In the genomic region with DNA sequence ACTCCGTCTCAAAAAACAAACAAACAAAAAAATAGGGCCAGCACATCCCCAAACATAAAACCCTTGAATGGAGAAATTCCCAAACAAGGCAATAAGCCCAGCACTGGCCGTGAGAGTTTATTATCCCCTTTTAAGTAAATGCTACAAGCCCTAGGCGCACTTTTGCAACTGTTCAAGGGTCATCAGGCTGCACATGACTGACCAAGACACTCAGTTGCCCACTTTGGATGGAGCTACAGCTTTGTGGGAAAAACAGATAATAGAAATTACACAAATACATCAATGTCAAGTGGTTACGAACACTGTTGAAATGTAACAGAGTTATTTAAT, we compare ENCODE assay signal across 8 cellular contexts. TPM values are rescaled to one million over a fixed set of nuclear protein-coding genes. Genes with fewer than 3 reads are reported as not detected.
DNase-seq lines count a peak whose midpoint lies in the region; ATAC-seq, FAIRE-seq and TF ChIP-seq lines count a peak whose summit lies in the region.

No MANE protein-coding gene starts in this region.

- H3K4me3 ChIP-seq in DND-41 (ENCODE audit: low read depth in 1 of 2, low read length in 2 of 2) (peak overlapping the region; percentile 72 to 85; a peak in 3 of 4 replicates), PC-3 (ENCODE audit: low read length) (peak overlapping the region; percentile 81), endothelial cell of umbilical vein (replicated peaks in 1 of 3; ENCODE audit: insufficient read depth in 1 of 3, low read depth in 1 of 3, low read length in 3 of 3) (peak overlapping the region; percentile 68 to 80 (median 80)), pancreas (peak overlapping the region; percentile 57 to 88 (median 74))

- peaks cover 14% of the 10 kb centered on the region; the same call in 1 of the 2 replicates for H4K20me1 ChIP-seq in DND-41 (ENCODE audit: insufficient read depth, low read length)
- H4K20me1 ChIP-seq in PC-3 (ENCODE audit: low read length) = peaks cover 7% of the 10 kb centered on the region; the same call in 1 of the 2 replicates
- H4K20me1 ChIP-seq in endothelial cell of umbilical vein (replicated peaks; ENCODE audit: control insufficient read depth, extremely low read depth, insufficient read depth, low read length) = no peaks in the 10 kb centered on the region

- H3K27ac ChIP-seq in DND-41 (ENCODE audit: low read length) (peak overlapping the region; percentile 82), PC-3 (ENCODE audit: low read length) (0 out of 2 replicates have a peak overlapping the region, but pooled peaks have one; percentile 25), endothelial cell of umbilical vein (ENCODE audit: insufficient read depth, low read depth, low read length) (peak overlapping the region; percentile 60), pancreas (peak overlapping the region; percentile 65 to 88 (median 74))

- no peaks in the 10 kb centered on the region for H3F3A ChIP-seq in PC-3 (ENCODE audit: low read length, unreplicated experiment)

- no peaks in the 10 kb centered on the region for H3K36me3 ChIP-seq in DND-41 (ENCODE audit: insufficient read depth, low read length)
- H3K36me3 ChIP-seq in PC-3 (ENCODE audit: low read depth, low read length) = peaks cover 12% of the 10 kb centered on the region
- H3K36me3 ChIP-seq in endothelial cell of umbilical vein (ENCODE audit: control insufficient read depth in 2 of 2, extremely low read depth in 1 of 2, insufficient read depth in 2 of 2, low read length in 2 of 2) = no peaks in the 10 kb centered on the region
- H3K36me3 ChIP-seq in pancreas = no peaks in the 10 kb centered on the region

- H3K9me3 ChIP-seq in DND-41 (ENCODE audit: insufficient read depth, low read length, severe bottlenecking) (no peaks in the 10 kb centered on the region), PC-3 (ENCODE audit: low read length) (no peaks in the 10 kb centered on the region), endothelial cell of umbilical vein (replicated peaks; ENCODE audit: control insufficient read depth, insufficient read depth, low read length) (no peaks in the 10 kb centered on the region), pancreas (no peaks in the 10 kb centered on the region)

- H3K9ac ChIP-seq in DND-41 (ENCODE audit: low read depth, low read length) = peak overlapping the region; percentile 69
- peak overlapping the region; percentile 82 for H3K9ac ChIP-seq in PC-3 (ENCODE audit: low read length)
- H3K9ac ChIP-seq in endothelial cell of umbilical vein (replicated peaks; ENCODE audit: extremely low read depth, insufficient read depth, low read length) = peak overlapping the region; percentile 94

- POLR2A ChIA-PET in PC-3 (lab: Charles Lee; ENCODE audit: unreplicated experiment) = interaction anchor here (0.6 kb wide), 3 partner anchors 236 to 621 kb away, joined by 4 to 11 read pairs (median 5); no protein-coding TSS in a partner anchor
- POLR2A ChIA-PET in endothelial cell of umbilical vein (lab: Charles Lee) = no interaction called here

- H3K79me2 ChIP-seq in DND-41 (ENCODE audit: insufficient read depth, low read length) (peaks cover 48% of the 10 kb centered on the region), PC-3 (ENCODE audit: low read length) (peaks cover 41% of the 10 kb centered on the region), endothelial cell of umbilical vein (ENCODE audit: control insufficient read depth, insufficient read depth, low read length) (peaks cover 31% of the 10 kb centered on the region)

- 36 to 41% methylated on average over 4 of the region's 4 CpGs for WGBS in pancreas, 2 donors

- H3K4me1 ChIP-seq in DND-41 (ENCODE audit: insufficient read depth, low read length) (peaks cover 32% of the 10 kb centered on the region), PC-3 (ENCODE audit: insufficient read depth, low read length) (peaks cover 15% of the 10 kb centered on the region), endothelial cell of umbilical vein (ENCODE audit: control insufficient read depth, extremely low read depth, insufficient read depth, low read length) (peaks cover 13% of the 10 kb centered on the region), pancreas (peaks cover 8 to 22% (median 14%) of the 10 kb centered on the region in 3 donors)

- no peak for DNase-seq in DND-41
- no peak for DNase-seq in PC-3
- peak; percentile 12 for DNase-seq in endothelial cell of umbilical vein (ENCODE audit: low read depth, low spot score)
- DNase-seq in pancreas = no peak
- DNase-seq in HUDEP-2 (lab: John Stamatoyannopoulos, UW; ENCODE audit: unreplicated experiment in 76 of 76) = no peak
- no peak for DNase-seq in T1000 (lab: John Stamatoyannopoulos, UW)
- DNase-seq in NK-92 treated with Interleukin-12 subunit alpha and Interleukin-12 subunit beta, amount 100 ng/mL, for 24 hours (lab: John Stamatoyannopoulos, UW) = no peak
- no peak for DNase-seq in NCI-H2107 treated with DMSO at 0.1 percent for 48 hours (lab: John Stamatoyannopoulos, UW; ENCODE audit: unreplicated experiment)

- H3K4me2 ChIP-seq in DND-41 (ENCODE audit: insufficient read depth, low read length) (peak overlapping the region; percentile 94), PC-3 (ENCODE audit: low read length) (peak overlapping the region; percentile 93), endothelial cell of umbilical vein (ENCODE audit: insufficient read depth, low read length) (peak overlapping the region; percentile 81)

- TF ChIP-seq CTCF in DND-41 (IDR thresholded peaks at IDR 0.05; ENCODE audit: borderline replicate concordance, extremely low read depth, low read length, poor library complexity, severe bottlenecking) = no peak
- TF ChIP-seq CTCF in PC-3 (conservative IDR thresholded peaks at IDR 0.05; ENCODE audit: low read depth, low read length) = no peak
- no peak for TF ChIP-seq CTCF in endothelial cell of umbilical vein (IDR thresholded peaks at IDR 0.05; ENCODE audit: extremely low read depth in 1 of 2, insufficient read depth in 1 of 2, low read depth in 1 of 2, low read length in 2 of 2)
- no peak for TF ChIP-seq CTCF in pancreas (IDR thresholded peaks at IDR 0.05)

- intact Hi-C loops in PC-3 (cut with micrococcal nuclease) = no loop called here
- intact Hi-C loops in endothelial cell of umbilical vein (cut with micrococcal nuclease) = loop anchor here (10.0 kb wide), 2 partner anchors 114 to 1174 kb away; a partner anchor contains a TSS
- intact Hi-C loops in pancreas (cut with DNase I) = no loop called here

- BruUV-seq in PC-3 (replicated peaks; lab: Mats Ljungman, UMichigan) (TSS peak; percentile 86), endothelial cell of umbilical vein (replicated peaks; lab: Mats Ljungman, UMichigan) (no TSS peak)

- ATAC-seq in DND-41 (ENCODE audit: insufficient read depth, low read depth) (no peak), PC-3 (no peak), pancreas (no peak)

- no peaks in the 10 kb centered on the region for H3K9me2 ChIP-seq in PC-3 (replicated peaks; ENCODE audit: low read length)

- no peak for FAIRE-seq in endothelial cell of umbilical vein (lab: Jason Lieb, UNC)
- FAIRE-seq in pancreas (lab: Jason Lieb, UNC) = no peak

- H3K27me3 ChIP-seq in DND-41 (ENCODE audit: insufficient read depth, low read length, poor library complexity) (no peaks in the 10 kb centered on the region), PC-3 (ENCODE audit: low read length) (no peaks in the 10 kb centered on the region), endothelial cell of umbilical vein (ENCODE audit: control insufficient read depth in 2 of 2, insufficient read depth in 2 of 2, low read length in 2 of 2) (peaks cover 0 to 2% of the 10 kb centered on the region in 2 experiments), pancreas (no peaks in the 10 kb centered on the region)

- dilution Hi-C loops in endothelial cell of umbilical vein (cut with MboI; ENCODE audit: extremely low pct_ligation_motif_present, low sequenced_read_pairs) = no loop called here

- H2AFZ ChIP-seq in DND-41 (ENCODE audit: low read depth, low read length) = peak overlapping the region; percentile 84
- H2AFZ ChIP-seq in PC-3 (ENCODE audit: low read length) = peak overlapping the region; percentile 99
- H2AFZ ChIP-seq in endothelial cell of umbilical vein (ENCODE audit: low read depth, low read length) = peak overlapping the region; percentile 98

- no peak for TF ChIP-seq POLR2A in endothelial cell of umbilical vein (IDR thresholded peaks at IDR 0.05; ENCODE audit: low read depth, low read length)

- CTCF ChIA-PET in PC-3 (lab: Charles Lee) (no interaction called here), endothelial cell of umbilical vein (lab: Charles Lee) (interaction anchor here (0.7 to 2.3 kb wide), 3 partner anchors 18 to 188 kb away, joined by 3 to 8 read pairs (median 3); no protein-coding TSS in a partner anchor)

- H3K9me1 ChIP-seq in endothelial cell of umbilical vein (replicated peaks; ENCODE audit: control insufficient read depth, extremely low read depth, insufficient read depth, low read length) = no peaks in the 10 kb centered on the region

TF ChIP-seq in endothelial cell of umbilical vein, 7 proteins besides CTCF, POLR2A, EP300 and RAD21 (continues in another document):
- TF ChIP-seq, protein P1, sequence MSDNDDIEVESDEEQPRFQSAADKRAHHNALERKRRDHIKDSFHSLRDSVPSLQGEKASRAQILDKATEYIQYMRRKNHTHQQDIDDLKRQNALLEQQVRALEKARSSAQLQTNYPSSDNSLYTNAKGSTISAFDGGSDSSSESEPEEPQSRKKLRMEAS (IDR thresholded peaks at IDR 0.05; ENCODE audit: insufficient read depth, insufficient read length) = no peak

RNA-seq across cellular contexts. Expression of a gene that starts 33.7 kb away (rescaled TPM):
- total RNA-seq in PC-3 (2014; rRNA removed) (7.7 and 8.2 TPM in 2 replicates), endothelial cell of umbilical vein (15.0 and 17.8 TPM in 2 replicates), pancreas (10 to 100 TPM in 1 of 6 donors, 1 to 10 TPM in 5; 5.1 to 12.9 (median 8.2) TPM)
- polyA plus RNA-seq in endothelial cell of umbilical vein (2.1 and 2.3 TPM in 2 replicates), pancreas (1 to 10 TPM; 3.8 to 5.2 TPM)
- 2.3 and 2.4 TPM in 2 replicates for polyA plus RNA-seq in endothelial cell of umbilical vein (2011; cell fraction: cytosol; rRNA removed)
- 8.5 and 9.8 TPM in 2 replicates for polyA plus RNA-seq in endothelial cell of umbilical vein (2011; cell fraction: nucleus; rRNA removed)
- polyA plus RNA-seq in endothelial cell of umbilical vein (2012) = 3.5 and 4.3 TPM in 2 replicates
- 15.9 and 19.6 TPM in 2 replicates for polyA minus RNA-seq in endothelial cell of umbilical vein
- 4.3 TPM for polyA minus RNA-seq in endothelial cell of umbilical vein (2011; cell fraction: cytosol; rRNA and poly(A)+ RNA removed)
- 8.8 and 11.3 TPM in 2 replicates for polyA minus RNA-seq in endothelial cell of umbilical vein (2011; cell fraction: nucleus; rRNA and poly(A)+ RNA removed)

RNA-seq across cellular contexts. Expression of a gene that starts 43.8 kb away (rescaled TPM):
- total RNA-seq in PC-3 (2014; rRNA removed) (not detected in 2 replicates), endothelial cell of umbilical vein (0.95 and 1.9 TPM in 2 replicates), pancreas (1 to 10 TPM; 1.3 to 5.2 (median 2.1) TPM)
- polyA plus RNA-seq in endothelial cell of umbilical vein (0.75 and 0.83 TPM in 2 replicates), pancreas (1 to 10 TPM; 2.4 to 2.5 TPM)
- 0.56 and 0.72 TPM in 2 replicates for polyA plus RNA-seq in endothelial cell of umbilical vein (2011; cell fraction: cytosol; rRNA removed)
- polyA plus RNA-seq in endothelial cell of umbilical vein (2011; cell fraction: nucleus; rRNA removed) = 1.7 and 2.1 TPM in 2 replicates
- polyA plus RNA-seq in endothelial cell of umbilical vein (2012) = 0.49 and 0.51 TPM in 2 replicates
- 1.3 and 1.9 TPM in 2 replicates for polyA minus RNA-seq in endothelial cell of umbilical vein
- polyA minus RNA-seq in endothelial cell of umbilical vein (2011; cell fraction: cytosol; rRNA and poly(A)+ RNA removed) = not detected
- 1.1 and 1.6 TPM in 2 replicates for polyA minus RNA-seq in endothelial cell of umbilical vein (2011; cell fraction: nucleus; rRNA and poly(A)+ RNA removed)

Comparison
In these comparisons a context has a peak if more than half of its experiments do, and no peak if none do; other contexts are left out.
1. H3K27ac ChIP-seq: peak in every context shown above with its lines; median percentile 82 in DND-41; 74 in pancreas; 60 in endothelial cell of umbilical vein; 25 in PC-3.